Comparison of ENCODE assay signal across 18 cellular contexts in genomic region chr3:139288266-139288821, GRCh38. TPM values are rescaled to one million over a fixed set of nuclear protein-coding genes. Genes with fewer than 3 reads are reported as not detected.
DNase-seq lines count a peak whose midpoint lies in the region; ATAC-seq and TF ChIP-seq lines count a peak whose summit lies in the region.
"Had no signal": no experiment of that assay in that cellular context is flagged by ENCODE, and none has a peak within 500 bp of the region (broad histone marks: within the 10 kb centered on the region; RNA-seq: fewer than 3 reads in every experiment).

No MANE protein-coding gene starts in this region.

- H3K4me3 ChIP-seq in adrenal gland (no peak overlapping the region), upper lobe of right lung (no peak overlapping the region)

- ATAC-seq in left cardiac atrium (peak; percentile 76 to 92), upper lobe of right lung (no peak), HG03439 (IDR thresholded peaks at IDR 0.05; ENCODE audit: unreplicated experiment) (no peak)
- ATAC-seq: left colon, WTC11 had no signal

- H3K27ac ChIP-seq in adrenal gland (peak overlapping the region in 2 of 5 donors; percentile 19 to 51), upper lobe of right lung (no peak overlapping the region)

- TF ChIP-seq CTCF in adrenal gland (IDR thresholded peaks at IDR 0.05) = no peak
- TF ChIP-seq CTCF in upper lobe of right lung (IDR thresholded peaks at IDR 0.05) = no peak

- intact Hi-C loops in adrenal gland (cut with DNase I) (no loop called here), left cardiac atrium (cut with DNase I) (no loop called here), upper lobe of right lung (cut with DNase I) (no loop called here)

- 23 to 42% (median 37%) methylated on average over 2 to 8 of the region's 8 CpGs for WGBS in adrenal gland, 4 donors

- no peaks in the 10 kb centered on the region for H3K27me3 ChIP-seq in adrenal gland
- no peaks in the 10 kb centered on the region for H3K27me3 ChIP-seq in upper lobe of right lung

- peak; percentile 52 for DNase-seq in activated effector memory CD4-positive, alpha-beta T cell treated with anti-CD3 and anti-CD28 coated beads, Interleukin-2, amount 50 U/mL, for 16 hours
- no peak for DNase-seq in activated effector memory CD4-positive, alpha-beta T cell treated with Interleukin-2 at 50 U/mL for 16 hours
- DNase-seq in adrenal gland = peak; percentile 46 to 84 (median 76)
- DNase-seq in left cardiac atrium = peak; percentile 35
- DNase-seq in upper lobe of right lung = peak; percentile 58
- no peak for DNase-seq in NCI-H187 (lab: John Stamatoyannopoulos, UW)
- DNase-seq in activated T-cell treated with anti-CD3 and anti-CD28 coated beads, Interleukin-2, amount 50 U/mL, for 1 hour = no peak
- DNase-seq: 8988T; activated naive CD4-positive, alpha-beta T cell treated with anti-CD3 and anti-CD28 coated beads, Interleukin-2, amount 50 U/mL, for 16 hours; central memory CD4-positive, alpha-beta T cell; COR-L47; left colon; NCI-H1105; NCI-H345; retina; stimulated activated CD4-positive, alpha-beta T cell treated with anti-CD3 and anti-CD28 coated beads, Interleukin-4, amount 100 ng/mL, for 1 hour had no signal

- peak in 1 of 2 donors; percentile 33 for TF ChIP-seq POLR2A in adrenal gland (IDR thresholded peaks at IDR 0.05)

- H3K9me3 ChIP-seq in adrenal gland (replicated peaks in 1 of 3) (no peaks in the 10 kb centered on the region), upper lobe of right lung (no peaks in the 10 kb centered on the region)

- H3K36me3 ChIP-seq in adrenal gland (replicated peaks in 1 of 2) (no peaks in the 10 kb centered on the region), upper lobe of right lung (no peaks in the 10 kb centered on the region)

- H3K4me1 ChIP-seq in adrenal gland (replicated peaks in 1 of 2) = peaks cover 0 to 7% of the 10 kb centered on the region in 2 donors
- H3K4me1 ChIP-seq in upper lobe of right lung = no peaks in the 10 kb centered on the region

RNA-seq across cellular contexts. Expression of gene MRPS22, which starts 55.5 kb away (rescaled TPM):
- 100 to 1,000 TPM in 3 of 8 donors, 10 to 100 TPM in 5; 80.9 to 129 (median 95.5) TPM for total RNA-seq in adrenal gland
- polyA plus RNA-seq in adrenal gland = 100 to 1,000 TPM in 1 of 3 donors, 10 to 100 TPM in 2; 50.7 to 186 (median 72.5) TPM
- total RNA-seq in left cardiac atrium = 10 to 100 TPM; 57.2 to 64.3 TPM
- total RNA-seq in upper lobe of right lung = 31.1 TPM

Comparison
In these comparisons a context has a peak if more than half of its experiments do, and no peak if none do; other contexts are left out.
1. DNase-seq: peak in activated effector memory CD4-positive, alpha-beta T cell treated with anti-CD3 and anti-CD28 coated beads, Interleukin-2, amount 50 U/mL, for 16 hours (single experiment), adrenal gland (7 of 7), left cardiac atrium (single experiment) and upper lobe of right lung (single experiment); none in activated effector memory CD4-positive, alpha-beta T cell treated with Interleukin-2 at 50 U/mL for 16 hours (single experiment), NCI-H187 (0 of 2) and activated T-cell treated with anti-CD3 and anti-CD28 coated beads, Interleukin-2, amount 50 U/mL, for 1 hour (single experiment).
2. ATAC-seq: peak in left cardiac atrium (2 of 2); none in upper lobe of right lung (single experiment) and HG03439 (single experiment).